ENCODE assay signal across 8 cellular contexts in the genomic region with DNA sequence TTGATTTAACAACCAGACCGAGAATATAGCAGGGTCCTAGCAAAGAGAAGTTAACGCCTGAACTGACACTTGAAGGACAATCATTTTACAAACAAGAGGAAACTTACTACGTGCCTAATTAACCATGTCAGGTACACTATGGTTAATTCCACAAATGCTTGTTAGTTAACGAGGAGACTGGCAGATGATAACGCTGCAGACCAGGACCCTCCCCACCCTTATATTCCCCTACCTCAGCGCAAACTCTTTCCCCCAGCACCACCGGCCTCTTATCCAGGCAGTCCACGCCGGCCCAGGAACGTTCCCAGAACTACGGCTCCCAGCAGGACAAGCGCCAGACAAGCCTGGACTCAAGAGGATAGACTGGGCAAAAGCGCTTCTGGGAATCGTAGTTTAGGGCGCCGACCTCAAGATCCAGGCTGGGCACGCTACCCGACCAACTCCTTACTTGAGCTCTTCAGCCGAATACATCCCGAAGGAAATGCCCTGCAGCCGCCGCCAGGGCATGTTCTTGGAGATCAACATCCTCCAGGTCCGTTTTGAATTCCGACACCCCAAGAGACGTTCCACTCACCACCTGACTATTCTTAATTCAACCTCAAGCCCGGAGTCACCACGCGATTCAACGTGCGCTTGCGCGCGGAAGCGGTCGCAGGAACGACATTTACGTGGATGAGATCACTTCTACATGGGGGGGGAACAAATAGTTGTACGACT. TPM values are rescaled to one million over a fixed set of nuclear protein-coding genes. Genes with fewer than 3 reads are reported as not detected.
DNase-seq lines count a peak whose midpoint lies in the region; ATAC-seq and TF ChIP-seq lines count a peak whose summit lies in the region.

Gene POLR1A (minus strand): TSS at position 635 of the 717 bp plus-strand sequence. CDS start 110 bp downstream, at position 525.

- H2BK5ac ChIP-seq in trophoblast cell (ENCODE audit: low read depth, low read length, poor library complexity), result peak within 1 kb of the TSS; percentile 36

- H3K4me2 ChIP-seq in trophoblast cell (ENCODE audit: low read length), result peak within 1 kb of the TSS; percentile 85

- H3K27me3 ChIP-seq in trophoblast cell (ENCODE audit: insufficient read depth, low read length), result no peaks in the 10 kb centered on the region
- no peaks in the 10 kb centered on the region for H3K27me3 ChIP-seq in tibial nerve

- H3K79me2 ChIP-seq in trophoblast cell (ENCODE audit: control insufficient read depth, insufficient read depth, low read length, poor library complexity), result peaks cover 6% of the 10 kb centered on the region

- peaks cover 0 to 7% of the 10 kb centered on the region in 2 experiments for H3K36me3 ChIP-seq in trophoblast cell (ENCODE audit: control insufficient read depth in 1 of 2, insufficient read depth in 2 of 2, low read length in 2 of 2)
- peaks cover 0 to 36% (median 0%) of the 10 kb centered on the region in 3 donors for H3K36me3 ChIP-seq in tibial nerve

- peak; percentile 11 for TF ChIP-seq CTCF in GM12864 (IDR thresholded peaks at IDR 0.05; ENCODE audit: low read depth, low read length, missing control alignments)
- peak in 2 of 5 experiments; percentile 33 to 49 for TF ChIP-seq CTCF in tibial nerve (IDR thresholded peaks at IDR 0.05)

- H3K18ac ChIP-seq in trophoblast cell (ENCODE audit: low read length), result peak within 1 kb of the TSS; percentile 97

- no peaks in the 10 kb centered on the region for H3K9me3 Mint-ChIP-seq in activated naive CD8-positive, alpha-beta T cell treated with anti-CD3 and anti-CD28 coated beads, Interleukin-2, amount 50 U/mL, for 24 hours

- peak within 1 kb of the TSS; percentile 93 for H3K4me3 Mint-ChIP-seq in activated naive CD8-positive, alpha-beta T cell treated with anti-CD3 and anti-CD28 coated beads, Interleukin-2, amount 50 U/mL, for 24 hours

- peak within 1 kb of the TSS; percentile 52 for H2AK5ac ChIP-seq in trophoblast cell (ENCODE audit: low read length)

- H3K4me1 ChIP-seq in trophoblast cell (ENCODE audit: control insufficient read depth in 1 of 2, insufficient read depth in 2 of 2, low read length in 2 of 2) (no peaks in the 10 kb centered on the region), tibial nerve (peaks cover 0 to 42% (median 20%) of the 10 kb centered on the region in 4 donors)

- H2AFZ ChIP-seq in trophoblast cell (ENCODE audit: insufficient read depth, low read length, poor library complexity), result peak within 1 kb of the TSS; percentile 93

- peak within 1 kb of the TSS; percentile 98 for H4K8ac ChIP-seq in trophoblast cell (ENCODE audit: low read depth, low read length)

- peak within 1 kb of the TSS; percentile 86 for H2BK120ac ChIP-seq in trophoblast cell (ENCODE audit: insufficient read depth, low read length, poor library complexity)

- TF ChIP-seq EP300 in tibial nerve (IDR thresholded peaks at IDR 0.05), result no peak

- H3K4ac ChIP-seq in trophoblast cell (ENCODE audit: low read depth, low read length), result peak within 1 kb of the TSS; percentile 99

- peak within 1 kb of the TSS; percentile 83 for H4K91ac ChIP-seq in trophoblast cell (ENCODE audit: low read depth, low read length)

- no peaks in the 10 kb centered on the region for H3K27me3 Mint-ChIP-seq in activated naive CD8-positive, alpha-beta T cell treated with anti-CD3 and anti-CD28 coated beads, Interleukin-2, amount 50 U/mL, for 24 hours

- peak within 1 kb of the TSS; percentile 80 for H4K12ac ChIP-seq in trophoblast cell (ENCODE audit: low read depth, low read length)

- peaks cover 67% of the 10 kb centered on the region for H3K36me3 Mint-ChIP-seq in activated naive CD8-positive, alpha-beta T cell treated with anti-CD3 and anti-CD28 coated beads, Interleukin-2, amount 50 U/mL, for 24 hours (ENCODE audit: low read depth)

- intact Hi-C loops in cardiac septum (cut with DNase I), result no loop called here

- H3K14ac ChIP-seq in trophoblast cell (ENCODE audit: low read length), result peak within 1 kb of the TSS; percentile 88

- ATAC-seq in HG02763 (IDR thresholded peaks at IDR 0.05; ENCODE audit: unreplicated experiment), result peak; percentile 74
- ATAC-seq in activated naive CD8-positive, alpha-beta T cell treated with anti-CD3 and anti-CD28 coated beads, Interleukin-2, amount 50 U/mL, for 24 hours, result peak; percentile 85

- peak; percentile 82 for DNase-seq in GM12864 (ENCODE audit: low read depth)
- peak; percentile 91 to 95 (median 92) for DNase-seq in NCI-H1417 (lab: John Stamatoyannopoulos, UW)
- peak; percentile 72 for DNase-seq in T follicular helper cell (ENCODE audit: low read depth)
- peak; percentile 78 for DNase-seq in activated naive CD8-positive, alpha-beta T cell treated with anti-CD3 and anti-CD28 coated beads, Interleukin-2, amount 50 U/mL, for 24 hours
- peak; percentile 94 for DNase-seq in cardiac septum (ENCODE audit: low spot score)
- peak; percentile 83 to 91 for DNase-seq in trophoblast cell
- DNase-seq in tibial nerve (ENCODE audit: low spot score in 2 of 2), result peak; percentile 77 to 90

- peaks cover 51% of the 10 kb centered on the region for H3K4me1 Mint-ChIP-seq in activated naive CD8-positive, alpha-beta T cell treated with anti-CD3 and anti-CD28 coated beads, Interleukin-2, amount 50 U/mL, for 24 hours

- peak within 1 kb of the TSS; percentile 97 for H3K27ac Mint-ChIP-seq in activated naive CD8-positive, alpha-beta T cell treated with anti-CD3 and anti-CD28 coated beads, Interleukin-2, amount 50 U/mL, for 24 hours

- H3K27ac ChIP-seq in trophoblast cell (ENCODE audit: low read depth, low read length), result peak within 1 kb of the TSS; percentile 30
- H3K27ac ChIP-seq in tibial nerve, result peak within 1 kb of the TSS; percentile 69 to 88 (median 84)

- H3K9me3 ChIP-seq in trophoblast cell (ENCODE audit: insufficient read depth, low read depth, low read length), result no peaks in the 10 kb centered on the region
- H3K9me3 ChIP-seq in tibial nerve, result no peaks in the 10 kb centered on the region

- H3K4me3 ChIP-seq in GM12864 (ENCODE audit: low read depth, low read length) (peak within 1 kb of the TSS; percentile 86), trophoblast cell (ENCODE audit: low read depth, low read length) (peak within 1 kb of the TSS; percentile 98), tibial nerve (peak within 1 kb of the TSS; percentile 69 to 92 (median 85))

- H3K79me1 ChIP-seq in trophoblast cell (ENCODE audit: low read length), result peaks cover 5% of the 10 kb centered on the region

- no CpG with 5 or more reads among the region's 38 CpGs for WGBS in trophoblast cell (ENCODE audit: extremely low coverage, insufficient coverage, insufficient read length)
- WGBS in tibial nerve, 2 donors, result 0 to 1% methylated on average over 37 to 38 of the region's 38 CpGs

- H3K23ac ChIP-seq in trophoblast cell (ENCODE audit: low read length), result no peak within 1 kb of the TSS

- H3K9ac ChIP-seq in trophoblast cell (ENCODE audit: low read length), result peak within 1 kb of the TSS; percentile 91

- TF ChIP-seq POLR2A in tibial nerve (IDR thresholded peaks at IDR 0.05), result no peak

- no peak within 1 kb of the TSS for H2BK12ac ChIP-seq in trophoblast cell (ENCODE audit: low read length)

RNA-seq across cellular contexts. Expression of gene POLR1A, which starts in this region (rescaled TPM):
- 24.3 TPM for total RNA-seq in cardiac septum
- polyA plus RNA-seq in trophoblast cell (2013), result 10.0 and 10.8 TPM in 2 replicates
- total RNA-seq in tibial nerve, result 10 to 100 TPM; 15.3 to 22.3 (median 19.8) TPM

Comparison
In these comparisons a context has a peak if more than half of its experiments do, and no peak if none do; other contexts are left out.
1. Peak in every context shown above with its lines: DNase-seq, ATAC-seq, H3K4me3 ChIP-seq and H3K27ac ChIP-seq.